16 cellular contexts compared by ENCODE assay signal in the genomic region with DNA sequence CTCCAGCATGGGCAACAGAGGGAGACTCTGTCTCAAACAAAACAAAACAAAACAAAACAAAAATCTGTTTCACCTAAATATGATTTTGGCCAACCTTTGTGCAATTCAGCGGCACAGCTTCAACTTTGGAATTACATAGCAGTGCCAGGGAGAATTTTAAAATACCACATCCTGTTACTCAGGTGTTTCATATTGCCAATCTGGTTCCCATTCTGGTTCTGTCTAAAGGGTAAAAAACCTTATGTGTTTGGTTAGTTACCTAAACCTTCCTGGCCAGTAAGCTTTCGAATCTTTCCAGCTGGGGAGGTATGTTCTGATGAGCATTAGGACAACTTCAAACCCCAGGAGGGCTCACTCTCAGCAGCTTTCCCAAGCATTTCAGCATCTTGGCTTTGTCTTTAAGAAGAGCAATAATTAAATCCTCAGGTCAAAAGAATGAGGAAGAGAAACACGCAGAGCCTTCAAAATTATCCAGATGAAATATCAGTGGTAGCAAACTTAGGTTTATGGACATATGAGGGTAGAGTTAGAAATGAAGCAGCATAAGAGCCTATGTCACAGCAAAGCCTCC. TPM values are rescaled to one million over a fixed set of nuclear protein-coding genes. Genes with fewer than 3 reads are reported as not detected.
DNase-seq lines count a peak whose midpoint lies in the region; ATAC-seq and TF ChIP-seq lines count a peak whose summit lies in the region.
"Had no signal": no experiment of that assay in that cellular context is flagged by ENCODE, and none has a peak within 500 bp of the region (broad histone marks: within the 10 kb centered on the region; RNA-seq: fewer than 3 reads in every experiment).

No MANE protein-coding gene starts in this region.

- CTCF ChIA-PET in Calu3 (lab: Charles Lee) = no interaction called here

- H3K27me3 Mint-ChIP-seq in natural killer cell (ENCODE audit: low read depth in 2 of 2) (no peaks in the 10 kb centered on the region), neural crest cell (ENCODE audit: low read depth) (peaks cover 10% of the 10 kb centered on the region), Calu3 (ENCODE audit: unreplicated experiment) (no peaks in the 10 kb centered on the region)
- peaks cover 0 to 1% of the 10 kb centered on the region in 2 donors for H3K27me3 Mint-ChIP-seq in natural killer cell treated with Interleukin-12 subunit alpha and Interleukin-12 subunit beta and Interleukin-15 and Interleukin-18, amount 100 ng/mL, for 72 hours

- no peaks in the 10 kb centered on the region for H3K9me3 ChIP-seq in esophagus squamous epithelium
- H3K9me3 ChIP-seq in vagina = no peaks in the 10 kb centered on the region
- H3K9me3 ChIP-seq: BE2C had no signal

- H3K9me3 Mint-ChIP-seq in natural killer cell (no peaks in the 10 kb centered on the region), neural crest cell (no peaks in the 10 kb centered on the region), Calu3 (ENCODE audit: low read depth, unreplicated experiment) (no peaks in the 10 kb centered on the region)
- H3K9me3 Mint-ChIP-seq in natural killer cell treated with Interleukin-12 subunit alpha and Interleukin-12 subunit beta and Interleukin-15 and Interleukin-18, amount 100 ng/mL, for 72 hours = no peaks in the 10 kb centered on the region

- H3K4me1 Mint-ChIP-seq in natural killer cell (peaks cover 45 to 54% of the 10 kb centered on the region in 2 donors), neural crest cell (peaks cover 34% of the 10 kb centered on the region), Calu3 (ENCODE audit: low read depth, unreplicated experiment) (peaks cover 28% of the 10 kb centered on the region)
- H3K4me1 Mint-ChIP-seq in natural killer cell treated with Interleukin-12 subunit alpha and Interleukin-12 subunit beta and Interleukin-15 and Interleukin-18, amount 100 ng/mL, for 72 hours (ENCODE audit: low read depth in 2 of 2) = peaks cover 19 to 21% of the 10 kb centered on the region in 2 donors

- H3K27me3 ChIP-seq in esophagus squamous epithelium = peaks cover 0 to 39% (median 0%) of the 10 kb centered on the region in 4 donors
- no peaks in the 10 kb centered on the region for H3K27me3 ChIP-seq in vagina

- no peak for TF ChIP-seq POLR2A in esophagus squamous epithelium (IDR thresholded peaks at IDR 0.05)
- TF ChIP-seq POLR2A in vagina (IDR thresholded peaks at IDR 0.05) = no peak

- H3K4me3 Mint-ChIP-seq in natural killer cell (peak overlapping the region; percentile 96), neural crest cell (peak overlapping the region; percentile 33), Calu3 (ENCODE audit: low read depth, unreplicated experiment) (no peak overlapping the region)
- H3K4me3 Mint-ChIP-seq in natural killer cell treated with Interleukin-12 subunit alpha and Interleukin-12 subunit beta and Interleukin-15 and Interleukin-18, amount 100 ng/mL, for 72 hours = no peak overlapping the region
- H3K4me3 Mint-ChIP-seq: naive B cell had no signal

- no peaks in the 10 kb centered on the region for H3K36me3 Mint-ChIP-seq in natural killer cell
- no peaks in the 10 kb centered on the region for H3K36me3 Mint-ChIP-seq in natural killer cell treated with Interleukin-12 subunit alpha and Interleukin-12 subunit beta and Interleukin-15 and Interleukin-18, amount 100 ng/mL, for 72 hours
- no peaks in the 10 kb centered on the region for H3K36me3 Mint-ChIP-seq in neural crest cell (ENCODE audit: low read depth)
- H3K36me3 Mint-ChIP-seq in Calu3 (ENCODE audit: insufficient read depth, unreplicated experiment) = peaks cover 21% of the 10 kb centered on the region
- H3K36me3 Mint-ChIP-seq: naive B cell had no signal

- 72 to 77% methylated on average over 3 of the region's 3 CpGs for WGBS in esophagus squamous epithelium, 2 donors

- H3K27ac Mint-ChIP-seq in natural killer cell = peak overlapping the region; percentile 79 to 85
- peak overlapping the region in 1 of 2 donors; percentile 44 for H3K27ac Mint-ChIP-seq in natural killer cell treated with Interleukin-12 subunit alpha and Interleukin-12 subunit beta and Interleukin-15 and Interleukin-18, amount 100 ng/mL, for 72 hours
- no peak overlapping the region for H3K27ac Mint-ChIP-seq in neural crest cell (ENCODE audit: unreplicated experiment)
- H3K27ac Mint-ChIP-seq in Calu3 (ENCODE audit: unreplicated experiment) = no peak overlapping the region
- H3K27ac Mint-ChIP-seq: naive B cell had no signal

- peak overlapping the region in 3 of 4 donors; percentile 2 to 70 (median 54) for H3K4me3 ChIP-seq in esophagus squamous epithelium
- peak overlapping the region; percentile 57 to 58 for H3K4me3 ChIP-seq in vagina

- H3K27ac ChIP-seq in esophagus squamous epithelium (peak overlapping the region; percentile 73 to 85 (median 80)), vagina (peak overlapping the region; percentile 89)

- no peak for DNase-seq in natural killer cell
- no peak for DNase-seq in natural killer cell treated with Interleukin-12 subunit alpha and Interleukin-12 subunit beta and Interleukin-15 and Interleukin-18, amount 100 ng/mL, for 72 hours (ENCODE audit: low spot score)
- DNase-seq in esophagus squamous epithelium (lab: John Stamatoyannopoulos, UW) = no peak
- DNase-seq in neural crest cell (ENCODE audit: low read depth, low spot score) = no peak
- no peak for DNase-seq in vagina (ENCODE audit: extremely low spot score in 2 of 2)
- DNase-seq in NCI-H1436 treated with DMSO at 0.1 percent for 48 hours (lab: John Stamatoyannopoulos, UW) = no peak
- DNase-seq in Calu3 = no peak
- DNase-seq: anterior cingulate cortex; BE2C; head of caudate nucleus; naive B cell; NCI-H1092 treated with DMSO at 0.1 percent for 48 hours; stimulated activated CD4-positive, alpha-beta T cell treated with anti-CD3 and anti-CD28 coated beads, Interleukin-2, amount 100 ng/mL, for 48 hours; T-helper 1 cell had no signal

- intact Hi-C loops in natural killer cell (cut with micrococcal nuclease) = no loop called here
- intact Hi-C loops in esophagus squamous epithelium (cut with DNase I) = no loop called here
- intact Hi-C loops in vagina (cut with DNase I) = no loop called here
- intact Hi-C loops in Calu3 (cut with micrococcal nuclease; ENCODE audit: unreplicated experiment) = loop anchor here (5.0 to 10.0 kb wide), 2 partner anchors 207 to 575 kb away; partner anchors contain the start of genes FYB1 and OSMR

- H3K36me3 ChIP-seq in esophagus squamous epithelium = no peaks in the 10 kb centered on the region
- H3K36me3 ChIP-seq in vagina = no peaks in the 10 kb centered on the region
- H3K36me3 ChIP-seq: BE2C had no signal

- peaks cover 0 to 67% (median 2%) of the 10 kb centered on the region in 3 donors for H3K4me1 ChIP-seq in esophagus squamous epithelium
- H3K4me1 ChIP-seq in vagina = peaks cover 48% of the 10 kb centered on the region
- H3K4me1 ChIP-seq: BE2C had no signal

- BruUV-seq in Calu3 (replicated peaks; lab: Mats Ljungman, UMichigan) = no TSS peak

- no peak for ATAC-seq in natural killer cell
- ATAC-seq in natural killer cell treated with Interleukin-12 subunit alpha and Interleukin-12 subunit beta and Interleukin-15 and Interleukin-18, amount 100 ng/mL, for 72 hours = no peak
- no peak for ATAC-seq in HG03025 (IDR thresholded peaks at IDR 0.05; ENCODE audit: low FRiP score, unreplicated experiment)

- TF ChIP-seq CTCF in natural killer cell (IDR thresholded peaks at IDR 0.05) (no peak), esophagus squamous epithelium (IDR thresholded peaks at IDR 0.05) (no peak), neural crest cell (conservative IDR thresholded peaks at IDR 0.05) (no peak), vagina (IDR thresholded peaks at IDR 0.05) (no peak), Calu3 (IDR thresholded peaks at IDR 0.05; ENCODE audit: unreplicated experiment) (no peak)

RNA-seq across cellular contexts. Expression of gene DAB2, which starts 2.7 kb away (rescaled TPM):
- total RNA-seq in natural killer cell (10 to 100 TPM; 33.0 to 53.8 (median 36.9) TPM), esophagus squamous epithelium (10 to 100 TPM in 2 of 4 donors, 1 to 10 TPM in 1, under 1 TPM in 1; 0.95 to 35.1 (median 11.8) TPM), neural crest cell (9.5 and 10.1 TPM in 2 replicates), vagina (60.4 TPM), Calu3 (2022) (9.5 and 12.4 TPM in 2 replicates)
- total RNA-seq in natural killer cell treated with Interleukin-12 subunit alpha and Interleukin-12 subunit beta and Interleukin-15 and Interleukin-18, amount 100 ng/mL, for 72 hours = 1 to 10 TPM; 4.0 to 8.5 TPM
- total RNA-seq: activated CD8-positive, alpha-beta memory T cell treated with anti-CD3 and anti-CD28 coated beads for 36 hours had no signal

RNA-seq across cellular contexts. Expression of gene C9, which starts 57.8 kb away (rescaled TPM):
- total RNA-seq in natural killer cell (under 1 TPM in 1 of 3 donors, not detected in 2; 0.52 TPM), esophagus squamous epithelium (not detected), neural crest cell (not detected in 2 replicates), vagina (not detected), Calu3 (2022) (not detected in 2 replicates)
- not detected for total RNA-seq in natural killer cell treated with Interleukin-12 subunit alpha and Interleukin-12 subunit beta and Interleukin-15 and Interleukin-18, amount 100 ng/mL, for 72 hours
- total RNA-seq: activated CD8-positive, alpha-beta memory T cell treated with anti-CD3 and anti-CD28 coated beads for 36 hours had no signal

Comparison
In these comparisons a context has a peak if more than half of its experiments do, and no peak if none do; other contexts are left out.
1. H3K4me3 Mint-ChIP-seq: peak in natural killer cell (single experiment) and neural crest cell (single experiment); none in natural killer cell treated with Interleukin-12 subunit alpha and Interleukin-12 subunit beta and Interleukin-15 and Interleukin-18, amount 100 ng/mL, for 72 hours (single experiment) and Calu3 (single experiment).
2. H3K27ac Mint-ChIP-seq: peak in natural killer cell (2 of 2); none in neural crest cell (single experiment) and Calu3 (single experiment).